Comparison of ENCODE assay signal across 24 cellular contexts in genomic region chr17:70108166-70108565, GRCh38. TPM values are rescaled to one million over a fixed set of nuclear protein-coding genes. Genes with fewer than 3 reads are reported as not detected.
"Had no signal": no experiment of that assay in that cellular context is flagged by ENCODE, and none has a peak within 500 bp of the region (broad histone marks: within the 10 kb centered on the region; RNA-seq: fewer than 3 reads in every experiment).

No MANE protein-coding gene starts in this region.

- DNase-seq: Karpas-422, KG1, MG63, NCI-H1092, NCI-H1105 treated with DMSO at 0.1 percent for 48 hours, NCI-H1417 treated with DMSO at 0.1 percent for 48 hours, NCI-H146, NCI-H1694 treated with DMSO at 0.1 percent for 48 hours, NCI-H1930, NCI-H2081, NCI-H2107, NCI-H226, NCI-H446, NCI-H510A, NCI-H524 treated with DMSO at 0.1 percent for 48 hours, NCI-H69, NCI-H774, PC-3, SHP77, SK-N-SH had no signal

- H3K4me2 ChIP-seq: SK-N-SH had no signal

- H3K36me3 ChIP-seq: MG63 had no signal

- H3K9me3 ChIP-seq: SK-N-SH had no signal

- H3K27ac ChIP-seq: RWPE1 had no signal

- H3K4me3 ChIP-seq: MG63 had no signal

- ATAC-seq: Panc1, PC-3 had no signal

- H3K9ac ChIP-seq: SK-N-SH had no signal

- H3K27me3 ChIP-seq: MG63 had no signal

RNA-seq across cellular contexts. Expression of gene KCNJ16, which starts 33.1 kb away (rescaled TPM):
- total RNA-seq: HT-29, OCI-LY7, PC-3 had no signal
- polyA plus RNA-seq: SK-N-SH had no signal
